In the genomic region with DNA sequence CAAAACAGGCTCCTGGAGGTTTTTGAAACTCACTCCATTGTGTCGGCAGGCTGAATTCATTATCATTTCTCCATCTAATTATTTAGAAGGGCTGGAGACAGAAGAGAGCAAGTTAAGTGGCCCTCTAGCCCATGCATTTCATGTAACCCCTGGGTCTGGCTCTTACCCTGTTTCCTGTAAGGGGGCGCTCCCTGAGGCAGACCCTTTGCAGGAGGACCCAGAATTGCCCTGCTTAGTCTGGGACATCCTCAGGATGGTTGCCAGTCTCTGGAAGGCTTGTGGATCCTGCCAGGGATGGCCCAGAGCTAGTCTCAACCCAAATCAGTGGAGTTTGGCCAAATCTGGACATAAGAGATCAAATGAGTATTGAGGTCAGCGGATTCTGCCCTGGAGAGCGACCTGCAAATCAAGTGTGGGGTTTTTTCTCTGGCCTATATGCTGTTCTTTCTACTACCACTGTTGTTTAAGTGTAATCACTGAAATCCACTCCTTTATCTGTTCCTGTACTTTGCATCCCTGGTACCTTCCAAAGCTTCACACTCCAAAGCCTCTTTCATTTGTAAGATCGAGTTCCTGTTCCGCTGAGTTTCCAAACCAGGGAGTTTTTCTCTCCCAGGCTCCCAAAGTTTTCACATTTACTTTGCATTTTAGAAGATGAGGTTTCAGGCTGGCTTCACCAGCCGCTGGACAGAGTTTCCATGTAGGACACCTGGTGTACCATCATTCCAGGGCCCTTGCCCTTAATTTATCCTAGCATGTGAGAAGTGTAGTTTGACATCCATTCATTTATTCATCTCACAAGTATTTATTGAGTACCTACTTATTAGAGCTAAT, we compare ENCODE assay signal across 9 cellular contexts. TPM values are rescaled to one million over a fixed set of nuclear protein-coding genes. Genes with fewer than 3 reads are reported as not detected.
DNase-seq lines count a peak whose midpoint lies in the region; ATAC-seq and TF ChIP-seq lines count a peak whose summit lies in the region.
"Had no signal": no experiment of that assay in that cellular context is flagged by ENCODE, and none has a peak within 500 bp of the region (broad histone marks: within the 10 kb centered on the region; RNA-seq: fewer than 3 reads in every experiment).

No MANE protein-coding gene starts in this region.

- TF ChIP-seq EP300 in tibial nerve (IDR thresholded peaks at IDR 0.05) = no peak

- no peak for TF ChIP-seq POLR2A in tibial nerve (IDR thresholded peaks at IDR 0.05)

- DNase-seq in activated T-cell treated with anti-CD3 and anti-CD28 coated beads, Interleukin-2, amount 50 U/mL, for 72 hours = no peak
- DNase-seq in activated T-cell treated with anti-CD3 and anti-CD28 coated beads, Interleukin-2, amount 50 U/mL, for 1 hour = no peak
- DNase-seq in chondrocyte (ENCODE audit: low spot score) = no peak
- DNase-seq in tibial nerve (ENCODE audit: low spot score in 2 of 2) = no peak
- no peak for DNase-seq in NCI-H2227 (lab: John Stamatoyannopoulos, UW; ENCODE audit: unreplicated experiment)
- no peak for DNase-seq in GM10248 (ENCODE audit: extremely low spot score)
- DNase-seq in germinal center (ENCODE audit: low spot score) = no peak
- DNase-seq: effector CD8-positive, alpha-beta T cell had no signal

- H3K9me3 ChIP-seq in muscle layer of colon (ENCODE audit: low read length) (no peaks in the 10 kb centered on the region), tibial nerve (no peaks in the 10 kb centered on the region)

- H3K36me3 Mint-ChIP-seq in activated T-cell treated with anti-CD3 and anti-CD28 coated beads, Interleukin-2, amount 50 U/mL, for 72 hours (ENCODE audit: insufficient read depth in 2 of 2) = no peaks in the 10 kb centered on the region
- no peaks in the 10 kb centered on the region for H3K36me3 Mint-ChIP-seq in chondrocyte (ENCODE audit: low read depth)

- no peaks in the 10 kb centered on the region for H3K36me3 ChIP-seq in muscle layer of colon (ENCODE audit: insufficient read depth, low read length)
- H3K36me3 ChIP-seq in tibial nerve = no peaks in the 10 kb centered on the region

- POLR2A ChIA-PET in GM10248 (lab: Yijun Ruan, JAX) = no interaction called here

- no peaks in the 10 kb centered on the region for H3K27me3 Mint-ChIP-seq in activated T-cell treated with anti-CD3 and anti-CD28 coated beads, Interleukin-2, amount 50 U/mL, for 72 hours (ENCODE audit: low read depth)
- H3K27me3 Mint-ChIP-seq in chondrocyte (ENCODE audit: low read depth) = no peaks in the 10 kb centered on the region

- H3K9ac ChIP-seq in muscle layer of colon (ENCODE audit: low read length) = peak overlapping the region; percentile 50

- no peaks in the 10 kb centered on the region for H3K9me3 Mint-ChIP-seq in activated T-cell treated with anti-CD3 and anti-CD28 coated beads, Interleukin-2, amount 50 U/mL, for 72 hours
- no peaks in the 10 kb centered on the region for H3K9me3 Mint-ChIP-seq in chondrocyte (ENCODE audit: low read depth)

- 61 to 65% methylated on average over 7 of the region's 7 CpGs for WGBS in tibial nerve, 2 donors

- H3K27ac Mint-ChIP-seq in activated T-cell treated with anti-CD3 and anti-CD28 coated beads, Interleukin-2, amount 50 U/mL, for 72 hours = peak overlapping the region; percentile 53
- H3K27ac Mint-ChIP-seq in chondrocyte (ENCODE audit: unreplicated experiment) = peak overlapping the region; percentile 9

- H3K27ac ChIP-seq in muscle layer of colon (ENCODE audit: low read depth, low read length) (peak overlapping the region; percentile 95), tibial nerve (peak overlapping the region in 3 of 4 donors; percentile 79 to 99 (median 92))

- TF ChIP-seq CTCF in chondrocyte (IDR thresholded peaks at IDR 0.05) = no peak
- TF ChIP-seq CTCF in tibial nerve (IDR thresholded peaks at IDR 0.05) = no peak
- TF ChIP-seq CTCF in GM10248 (IDR thresholded peaks at IDR 0.05; ENCODE audit: control extremely low read depth, extremely low read depth, low read depth, missing control alignments) = no peak

- CTCF ChIA-PET in GM10248 (lab: Yijun Ruan, JAX) = interaction anchor here (2.0 to 7.1 kb wide), 4 partner anchors 351 to 608 kb away, joined by 4 to 40 read pairs (median 12); no protein-coding TSS in a partner anchor

- peak overlapping the region in 1 of 2 donors; percentile 24 for H3K4me3 ChIP-seq in muscle layer of colon (ENCODE audit: low read depth in 1 of 2, low read length in 2 of 2)
- H3K4me3 ChIP-seq in tibial nerve = no peak overlapping the region

- H3K27me3 ChIP-seq in muscle layer of colon (ENCODE audit: control insufficient read depth in 1 of 2, insufficient read depth in 2 of 2, low read length in 2 of 2) (no peaks in the 10 kb centered on the region), tibial nerve (no peaks in the 10 kb centered on the region)

- H3K4me1 ChIP-seq in muscle layer of colon (ENCODE audit: insufficient read depth, low read length) = peaks cover 78% of the 10 kb centered on the region
- peaks cover 4 to 92% (median 75%) of the 10 kb centered on the region in 4 donors for H3K4me1 ChIP-seq in tibial nerve

- H3K4me3 Mint-ChIP-seq in activated T-cell treated with anti-CD3 and anti-CD28 coated beads, Interleukin-2, amount 50 U/mL, for 72 hours = peak overlapping the region; percentile 57 to 66
- H3K4me3 Mint-ChIP-seq in chondrocyte (ENCODE audit: unreplicated experiment) = no peak overlapping the region

- H3K4me1 Mint-ChIP-seq in activated T-cell treated with anti-CD3 and anti-CD28 coated beads, Interleukin-2, amount 50 U/mL, for 72 hours (ENCODE audit: low read depth) = peaks cover 94% of the 10 kb centered on the region
- H3K4me1 Mint-ChIP-seq in chondrocyte (ENCODE audit: low read depth) = peaks cover 99% of the 10 kb centered on the region

- ATAC-seq in activated T-cell treated with anti-CD3 and anti-CD28 coated beads, Interleukin-2, amount 50 U/mL, for 72 hours (replicated peaks in 1 of 2) = no peak

RNA-seq across cellular contexts. Expression of gene KLF3, which starts 6.3 kb away (rescaled TPM):
- total RNA-seq in activated T-cell treated with anti-CD3 and anti-CD28 coated beads, Interleukin-2, amount 50 U/mL, for 72 hours = 1 to 10 TPM; 7.4 to 9.6 TPM
- total RNA-seq in chondrocyte (26.4 to 27.6 TPM (median 26.7 TPM) in 3 replicates), tibial nerve (10 to 100 TPM; 36.3 to 70.1 (median 38.4) TPM)
